In the genomic region with DNA sequence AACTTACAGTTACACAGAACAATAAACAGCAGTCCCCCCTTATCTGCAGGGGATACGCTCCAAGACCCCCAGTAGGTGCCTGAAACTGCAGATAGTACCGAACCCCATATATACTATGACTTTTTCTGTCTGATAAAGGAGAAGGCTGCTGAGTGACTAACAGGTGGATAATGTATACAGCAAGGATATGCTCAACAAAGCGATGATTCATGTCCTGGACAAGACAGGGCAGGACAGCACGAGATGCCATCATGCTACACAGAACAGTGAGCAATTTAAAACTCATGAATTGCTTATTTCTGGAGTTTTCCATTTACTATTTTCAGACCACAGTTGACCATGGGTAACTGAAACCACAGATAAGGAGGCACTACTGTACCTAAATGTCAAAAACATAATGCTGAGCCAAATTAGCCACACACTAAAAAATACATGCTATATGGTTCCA, we compare ENCODE assay signal across 1 cellular context.
TF ChIP-seq lines count a peak whose summit lies in the region.

No MANE protein-coding gene starts in this region.

TF ChIP-seq in GM12878, 131 proteins besides CTCF, POLR2A, EP300 and RAD21 (continued from another document and continues in another):
- TF ChIP-seq, protein P1, sequence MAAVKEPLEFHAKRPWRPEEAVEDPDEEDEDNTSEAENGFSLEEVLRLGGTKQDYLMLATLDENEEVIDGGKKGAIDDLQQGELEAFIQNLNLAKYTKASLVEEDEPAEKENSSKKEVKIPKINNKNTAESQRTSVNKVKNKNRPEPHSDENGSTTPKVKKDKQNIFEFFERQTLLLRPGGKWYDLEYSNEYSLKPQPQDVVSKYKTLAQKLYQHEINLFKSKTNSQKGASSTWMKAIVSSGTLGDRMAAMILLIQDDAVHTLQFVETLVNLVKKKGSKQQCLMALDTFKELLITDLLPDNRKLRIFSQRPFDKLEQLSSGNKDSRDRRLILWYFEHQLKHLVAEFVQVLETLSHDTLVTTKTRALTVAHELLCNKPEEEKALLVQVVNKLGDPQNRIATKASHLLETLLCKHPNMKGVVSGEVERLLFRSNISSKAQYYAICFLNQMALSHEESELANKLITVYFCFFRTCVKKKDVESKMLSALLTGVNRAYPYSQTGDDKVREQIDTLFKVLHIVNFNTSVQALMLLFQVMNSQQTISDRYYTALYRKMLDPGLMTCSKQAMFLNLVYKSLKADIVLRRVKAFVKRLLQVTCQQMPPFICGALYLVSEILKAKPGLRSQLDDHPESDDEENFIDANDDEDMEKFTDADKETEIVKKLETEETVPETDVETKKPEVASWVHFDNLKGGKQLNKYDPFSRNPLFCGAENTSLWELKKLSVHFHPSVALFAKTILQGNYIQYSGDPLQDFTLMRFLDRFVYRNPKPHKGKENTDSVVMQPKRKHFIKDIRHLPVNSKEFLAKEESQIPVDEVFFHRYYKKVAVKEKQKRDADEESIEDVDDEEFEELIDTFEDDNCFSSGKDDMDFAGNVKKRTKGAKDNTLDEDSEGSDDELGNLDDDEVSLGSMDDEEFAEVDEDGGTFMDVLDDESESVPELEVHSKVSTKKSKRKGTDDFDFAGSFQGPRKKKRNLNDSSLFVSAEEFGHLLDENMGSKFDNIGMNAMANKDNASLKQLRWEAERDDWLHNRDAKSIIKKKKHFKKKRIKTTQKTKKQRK (IDR thresholded peaks at IDR 0.05; ENCODE audit: low read depth, low read length), result no peak
- TF ChIP-seq YBX1 (IDR thresholded peaks at IDR 0.05), result no peak
- no peak for TF ChIP-seq RFX5 (IDR thresholded peaks at IDR 0.05; ENCODE audit: low read depth, low read length)
- no peak for TF ChIP-seq HSF1 (IDR thresholded peaks at IDR 0.05; ENCODE audit: low read depth, low read length)
- TF ChIP-seq SRF (IDR thresholded peaks at IDR 0.05; ENCODE audit: low read depth in 2 of 2, low read length in 2 of 2), result no peak
- TF ChIP-seq SIN3A (IDR thresholded peaks at IDR 0.05; ENCODE audit: low read depth, low read length), result no peak
- TF ChIP-seq TCF3 (IDR thresholded peaks at IDR 0.05; ENCODE audit: borderline replicate concordance, insufficient read depth, low read depth, low read length), result no peak
- TF ChIP-seq CBX3 (IDR thresholded peaks at IDR 0.05; ENCODE audit: borderline replicate concordance, low read depth), result no peak
- no peak for TF ChIP-seq TBL1XR1 (IDR thresholded peaks at IDR 0.05; ENCODE audit: low read depth, low read length)
- no peak for TF ChIP-seq BRCA1 (IDR thresholded peaks at IDR 0.05; ENCODE audit: low read depth, low read length)
- no peak for TF ChIP-seq NFXL1 (IDR thresholded peaks at IDR 0.05; ENCODE audit: borderline replicate concordance)
- TF ChIP-seq ZNF592 (IDR thresholded peaks at IDR 0.05), result no peak
- TF ChIP-seq, protein P2, sequence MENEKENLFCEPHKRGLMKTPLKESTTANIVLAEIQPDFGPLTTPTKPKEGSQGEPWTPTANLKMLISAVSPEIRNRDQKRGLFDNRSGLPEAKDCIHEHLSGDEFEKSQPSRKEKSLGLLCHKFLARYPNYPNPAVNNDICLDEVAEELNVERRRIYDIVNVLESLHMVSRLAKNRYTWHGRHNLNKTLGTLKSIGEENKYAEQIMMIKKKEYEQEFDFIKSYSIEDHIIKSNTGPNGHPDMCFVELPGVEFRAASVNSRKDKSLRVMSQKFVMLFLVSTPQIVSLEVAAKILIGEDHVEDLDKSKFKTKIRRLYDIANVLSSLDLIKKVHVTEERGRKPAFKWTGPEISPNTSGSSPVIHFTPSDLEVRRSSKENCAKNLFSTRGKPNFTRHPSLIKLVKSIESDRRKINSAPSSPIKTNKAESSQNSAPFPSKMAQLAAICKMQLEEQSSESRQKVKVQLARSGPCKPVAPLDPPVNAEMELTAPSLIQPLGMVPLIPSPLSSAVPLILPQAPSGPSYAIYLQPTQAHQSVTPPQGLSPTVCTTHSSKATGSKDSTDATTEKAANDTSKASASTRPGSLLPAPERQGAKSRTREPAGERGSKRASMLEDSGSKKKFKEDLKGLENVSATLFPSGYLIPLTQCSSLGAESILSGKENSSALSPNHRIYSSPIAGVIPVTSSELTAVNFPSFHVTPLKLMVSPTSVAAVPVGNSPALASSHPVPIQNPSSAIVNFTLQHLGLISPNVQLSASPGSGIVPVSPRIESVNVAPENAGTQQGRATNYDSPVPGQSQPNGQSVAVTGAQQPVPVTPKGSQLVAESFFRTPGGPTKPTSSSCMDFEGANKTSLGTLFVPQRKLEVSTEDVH (IDR thresholded peaks at IDR 0.05; ENCODE audit: low read depth, partially characterized antibody), result no peak
- TF ChIP-seq IKZF1 (conservative IDR thresholded peaks at IDR 0.05), result peak; percentile 67
- no peak for TF ChIP-seq HDGF (IDR thresholded peaks at IDR 0.05)
- no peak for TF ChIP-seq ZNF217 (IDR thresholded peaks at IDR 0.05)
- TF ChIP-seq RELB (IDR thresholded peaks at IDR 0.05; ENCODE audit: low read depth), result no peak
- TF ChIP-seq CEBPB (IDR thresholded peaks at IDR 0.05; ENCODE audit: borderline replicate concordance in 1 of 2, low read depth in 2 of 2, low read length in 2 of 2), result no peak
- no peak for TF ChIP-seq RCOR1 (conservative IDR thresholded peaks at IDR 0.05; ENCODE audit: low read depth, low read length)
- no peak for TF ChIP-seq EED (IDR thresholded peaks at IDR 0.05; ENCODE audit: low read depth)
- TF ChIP-seq, protein P3, sequence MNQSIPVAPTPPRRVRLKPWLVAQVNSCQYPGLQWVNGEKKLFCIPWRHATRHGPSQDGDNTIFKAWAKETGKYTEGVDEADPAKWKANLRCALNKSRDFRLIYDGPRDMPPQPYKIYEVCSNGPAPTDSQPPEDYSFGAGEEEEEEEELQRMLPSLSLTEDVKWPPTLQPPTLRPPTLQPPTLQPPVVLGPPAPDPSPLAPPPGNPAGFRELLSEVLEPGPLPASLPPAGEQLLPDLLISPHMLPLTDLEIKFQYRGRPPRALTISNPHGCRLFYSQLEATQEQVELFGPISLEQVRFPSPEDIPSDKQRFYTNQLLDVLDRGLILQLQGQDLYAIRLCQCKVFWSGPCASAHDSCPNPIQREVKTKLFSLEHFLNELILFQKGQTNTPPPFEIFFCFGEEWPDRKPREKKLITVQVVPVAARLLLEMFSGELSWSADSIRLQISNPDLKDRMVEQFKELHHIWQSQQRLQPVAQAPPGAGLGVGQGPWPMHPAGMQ (IDR thresholded peaks at IDR 0.05; ENCODE audit: borderline replicate concordance), result no peak
- TF ChIP-seq SMAD5 (IDR thresholded peaks at IDR 0.05; ENCODE audit: low read depth), result no peak
- TF ChIP-seq E4F1 (IDR thresholded peaks at IDR 0.05; ENCODE audit: borderline replicate concordance, partially characterized antibody), result no peak
- peak; percentile 81 for TF ChIP-seq RUNX3 (IDR thresholded peaks at IDR 0.05; ENCODE audit: low read length)
- TF ChIP-seq, protein P4, sequence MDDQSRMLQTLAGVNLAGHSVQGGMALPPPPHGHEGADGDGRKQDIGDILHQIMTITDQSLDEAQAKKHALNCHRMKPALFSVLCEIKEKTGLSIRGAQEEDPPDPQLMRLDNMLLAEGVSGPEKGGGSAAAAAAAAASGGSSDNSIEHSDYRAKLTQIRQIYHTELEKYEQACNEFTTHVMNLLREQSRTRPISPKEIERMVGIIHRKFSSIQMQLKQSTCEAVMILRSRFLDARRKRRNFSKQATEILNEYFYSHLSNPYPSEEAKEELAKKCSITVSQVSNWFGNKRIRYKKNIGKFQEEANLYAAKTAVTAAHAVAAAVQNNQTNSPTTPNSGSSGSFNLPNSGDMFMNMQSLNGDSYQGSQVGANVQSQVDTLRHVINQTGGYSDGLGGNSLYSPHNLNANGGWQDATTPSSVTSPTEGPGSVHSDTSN (IDR thresholded peaks at IDR 0.05; ENCODE audit: insufficient replicate concordance, low read depth, low read length), result no peak
- TF ChIP-seq TAF1 (IDR thresholded peaks at IDR 0.05; ENCODE audit: borderline replicate concordance, low read depth, low read length), result no peak
- no peak for TF ChIP-seq ELK1 (IDR thresholded peaks at IDR 0.05; ENCODE audit: low read depth, low read length)
- TF ChIP-seq ZBED1 (IDR thresholded peaks at IDR 0.05; ENCODE audit: borderline replicate concordance), result no peak
